Comparison of ENCODE assay signal across 14 cellular contexts in genomic region chr6:46184114-46184513, GRCh38. TPM values are rescaled to one million over a fixed set of nuclear protein-coding genes. Genes with fewer than 3 reads are reported as not detected.
DNase-seq lines count a peak whose midpoint lies in the region; ATAC-seq and FAIRE-seq lines count a peak whose summit lies in the region.
"Had no signal": no experiment of that assay in that cellular context is flagged by ENCODE, and none has a peak within 500 bp of the region (broad histone marks: within the 10 kb centered on the region; RNA-seq: fewer than 3 reads in every experiment).

No MANE protein-coding gene starts in this region.

- no peak for ATAC-seq in HG02884 (IDR thresholded peaks at IDR 0.05; ENCODE audit: unreplicated experiment)
- ATAC-seq: left lung, T-cell had no signal

- no peak for FAIRE-seq in urothelium cell line (lab: Jason Lieb, UNC)

- DNase-seq in DMS 273 (lab: John Stamatoyannopoulos, UW; ENCODE audit: unreplicated experiment) = peak; percentile 8
- no peak for DNase-seq in DMS 273 treated with DMSO at 0.1 percent for 48 hours (lab: John Stamatoyannopoulos, UW)
- DNase-seq in amniotic stem cell (lab: John Stamatoyannopoulos, UW) = peak; percentile 39
- DNase-seq in glomerular endothelial cell (ENCODE audit: extremely low read depth, low read depth, low spot score) = peak; percentile 10
- peak; percentile 51 for DNase-seq in urothelium cell line (ENCODE audit: low spot score)
- DNase-seq in NK-92 treated with Interleukin-12 subunit alpha and Interleukin-12 subunit beta, amount 100 ng/mL, for 24 hours (lab: John Stamatoyannopoulos, UW) = no peak
- DNase-seq in NCI-H2107 (lab: John Stamatoyannopoulos, UW) = no peak
- DNase-seq: activated CD4-positive, alpha-beta memory T cell treated with anti-CD3 and anti-CD28 coated beads for 36 hours; H7; left lung; NCI-H82; ovary; T-cell had no signal

RNA-seq across cellular contexts. Expression of gene ENPP5, which starts 13.3 kb away (rescaled TPM):
- 0.19 TPM in 1 of 2 replicates, not detected in the other for total RNA-seq in glomerular endothelial cell

RNA-seq across cellular contexts. Expression of gene ENPP4, which starts 54.3 kb away (rescaled TPM):
- 4.1 and 4.9 TPM in 2 replicates for total RNA-seq in glomerular endothelial cell

Comparison
In these comparisons a context has a peak if more than half of its experiments do, and no peak if none do; other contexts are left out.
1. DNase-seq: peak in DMS 273 (single experiment), amniotic stem cell (single experiment), glomerular endothelial cell (single experiment) and urothelium cell line (single experiment); none in DMS 273 treated with DMSO at 0.1 percent for 48 hours (single experiment), NK-92 treated with Interleukin-12 subunit alpha and Interleukin-12 subunit beta, amount 100 ng/mL, for 24 hours (single experiment) and NCI-H2107 (single experiment).